8 cellular contexts compared by ENCODE assay signal in the genomic region with DNA sequence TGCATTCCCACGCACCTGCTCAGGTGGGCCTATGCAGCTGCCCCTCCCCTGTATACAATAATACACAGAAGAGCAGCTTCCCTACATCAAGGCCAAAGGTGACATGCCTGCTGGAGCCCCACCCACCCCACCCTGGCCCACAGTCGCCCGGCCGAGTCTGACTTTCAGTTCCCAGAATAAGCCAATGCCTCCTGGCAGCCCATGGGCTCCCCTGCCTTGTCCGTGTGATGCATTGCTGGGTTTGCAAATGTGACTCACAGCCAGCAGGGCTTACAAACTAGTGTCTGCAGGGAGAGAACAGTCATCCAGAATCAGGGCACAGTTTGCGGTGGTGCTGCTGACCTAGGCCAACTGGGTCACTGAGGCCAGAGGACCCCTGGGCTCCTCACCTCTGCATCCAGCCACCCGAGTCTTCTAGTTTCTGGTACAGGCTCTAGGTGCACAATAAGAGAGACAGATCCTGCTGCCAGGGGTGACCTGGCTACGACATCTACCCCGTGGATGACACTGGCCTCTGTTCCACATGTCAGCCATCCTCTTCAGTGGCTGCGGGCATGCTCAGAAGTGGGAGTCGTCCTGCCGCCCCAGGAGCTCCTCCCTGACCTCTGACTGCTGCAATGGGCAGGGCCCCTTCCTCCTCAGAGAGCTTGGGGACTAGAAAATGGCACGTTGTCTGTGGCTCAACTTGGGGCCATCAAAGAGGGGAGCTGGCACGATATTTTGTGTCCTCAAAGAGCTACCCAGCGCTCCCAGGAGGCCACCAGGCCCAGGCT.
A peak's percentile ranks its signal among the peaks of the same experiment; 100 is the strongest.
DNase-seq lines count a peak whose midpoint lies in the region; ATAC-seq and TF ChIP-seq lines count a peak whose summit lies in the region.

No MANE protein-coding gene starts in this region.

- H3K4me3 ChIP-seq in BLaER1 treated with 17β-estradiol and CSF1 and Interleukin-3, amounts not matched to agents 10 nM and 100 nM = peak overlapping the region in 4 of 10 experiments; percentile 10 to 45 (median 26); a peak in 5 of 20 replicates
- H3K4me3 ChIP-seq in KMS-11 (IDR thresholded peaks at IDR 0.05; ENCODE audit: insufficient read depth, low read depth, low read length) (no peak overlapping the region), muscle layer of colon (ENCODE audit: low read depth in 1 of 2, low read length in 2 of 2) (no peak overlapping the region)

- H3K79me2 ChIP-seq in KMS-11 (ENCODE audit: insufficient read depth, low read depth) = no peaks in the 10 kb centered on the region

- ATAC-seq in HG02610 (IDR thresholded peaks at IDR 0.05; ENCODE audit: unreplicated experiment) = no peak
- no peak for ATAC-seq in HG03097 (IDR thresholded peaks at IDR 0.05; ENCODE audit: low FRiP score, unreplicated experiment)

- DNase-seq in cerebellum (ENCODE audit: low spot score) (peak; percentile 45), NCI-H2196 (lab: John Stamatoyannopoulos, UW; ENCODE audit: unreplicated experiment) (no peak), D341Med (ENCODE audit: low spot score) (no peak)

- H3K9ac ChIP-seq in BLaER1 treated with 17β-estradiol and CSF1 and Interleukin-3, amounts not matched to agents 10 nM and 100 nM = peak overlapping the region in 10 of 11 experiments; percentile 7 to 75 (median 50); a peak in 16 of 22 replicates
- H3K9ac ChIP-seq in KMS-11 (no peak overlapping the region), muscle layer of colon (ENCODE audit: low read length) (no peak overlapping the region)

- peak overlapping the region; percentile 89 to 97 (median 92) for H3K4me2 ChIP-seq in BLaER1 treated with 17β-estradiol and CSF1 and Interleukin-3, amounts not matched to agents 10 nM and 100 nM
- 0 out of 2 replicates have a peak overlapping the region, but pooled peaks have one; percentile 21 for H3K4me2 ChIP-seq in KMS-11

- H2AFZ ChIP-seq in KMS-11 (ENCODE audit: low read depth) = no peak overlapping the region

- peaks cover 13 to 99% (median 85%) of the 10 kb centered on the region in 11 experiments; a peak in 20 of 22 replicates for H4K20me1 ChIP-seq in BLaER1 treated with 17β-estradiol and CSF1 and Interleukin-3, amounts not matched to agents 10 nM and 100 nM
- H4K20me1 ChIP-seq in KMS-11 (ENCODE audit: insufficient read depth) = no peaks in the 10 kb centered on the region

- H3K36me3 ChIP-seq in BLaER1 treated with 17β-estradiol and CSF1 and Interleukin-3, amounts not matched to agents 10 nM and 100 nM = peaks cover 0 to 45% (median 0%) of the 10 kb centered on the region in 11 experiments; a peak in 7 of 22 replicates
- no peaks in the 10 kb centered on the region for H3K36me3 ChIP-seq in KMS-11 (ENCODE audit: insufficient read depth)
- no peaks in the 10 kb centered on the region for H3K36me3 ChIP-seq in muscle layer of colon (ENCODE audit: insufficient read depth, low read length)

- TF ChIP-seq CTCF in KMS-11 (conservative IDR thresholded peaks at IDR 0.05; ENCODE audit: low read depth, low read length) = no peak

- H3K27ac ChIP-seq in BLaER1 treated with 17β-estradiol and CSF1 and Interleukin-3, amounts not matched to agents 10 nM and 100 nM = peak overlapping the region; percentile 41 to 82 (median 64); a peak in 20 of 22 replicates
- H3K27ac ChIP-seq in KMS-11 (no peak overlapping the region), muscle layer of colon (ENCODE audit: low read depth, low read length) (peak overlapping the region; percentile 76)

- H3K9me3 ChIP-seq in BLaER1 treated with 17β-estradiol and CSF1 and Interleukin-3, amounts not matched to agents 10 nM and 100 nM (replicated peaks in 1 of 11) = no peaks in the 10 kb centered on the region
- H3K9me3 ChIP-seq in muscle layer of colon (ENCODE audit: low read length) = no peaks in the 10 kb centered on the region

- no peaks in the 10 kb centered on the region for H3K27me3 ChIP-seq in BLaER1 treated with 17β-estradiol and CSF1 and Interleukin-3, amounts not matched to agents 10 nM and 100 nM
- H3K27me3 ChIP-seq in KMS-11 (ENCODE audit: insufficient read depth, low read depth) (no peaks in the 10 kb centered on the region), muscle layer of colon (ENCODE audit: control insufficient read depth in 1 of 2, insufficient read depth in 2 of 2, low read length in 2 of 2) (no peaks in the 10 kb centered on the region)

- peaks cover 70 to 97% (median 87%) of the 10 kb centered on the region in 10 experiments for H3K4me1 ChIP-seq in BLaER1 treated with 17β-estradiol and CSF1 and Interleukin-3, amounts not matched to agents 10 nM and 100 nM
- H3K4me1 ChIP-seq in KMS-11 (ENCODE audit: low read depth, poor library complexity, severe bottlenecking) = peaks cover 56% of the 10 kb centered on the region
- H3K4me1 ChIP-seq in muscle layer of colon (ENCODE audit: insufficient read depth, low read length) = peaks cover 62% of the 10 kb centered on the region

Comparison
In these comparisons a context has a peak if more than half of its experiments do, and no peak if none do; other contexts are left out.
1. H3K9ac ChIP-seq: peak in BLaER1 treated with 17β-estradiol and CSF1 and Interleukin-3, amounts not matched to agents 10 nM and 100 nM (10 of 11); none in KMS-11 (single experiment) and muscle layer of colon (single experiment).